In the genomic region with DNA sequence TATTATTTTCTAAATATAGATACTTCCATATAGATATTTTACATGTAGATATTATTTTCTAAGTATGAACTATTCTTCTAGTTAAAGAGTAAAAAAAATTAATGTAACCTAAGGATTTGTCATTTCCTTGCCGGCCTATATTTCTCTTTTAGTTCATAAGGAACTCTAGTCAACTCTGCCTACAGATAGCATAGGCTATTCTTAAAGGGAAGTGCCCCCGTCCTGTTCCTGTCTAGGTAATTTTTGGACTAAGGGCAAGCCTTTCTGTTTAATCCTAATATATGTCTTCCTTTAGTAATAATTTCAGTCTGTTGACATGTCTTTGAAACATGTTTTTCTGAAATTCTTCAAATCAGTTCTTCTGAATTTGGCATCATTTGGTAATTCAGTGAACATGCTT, we compare ENCODE assay signal across 25 cellular contexts.
A peak's percentile ranks its signal among the peaks of the same experiment; 100 is the strongest.
DNase-seq lines count a peak whose midpoint lies in the region; ATAC-seq, FAIRE-seq and TF ChIP-seq lines count a peak whose summit lies in the region.
"Had no signal": no experiment of that assay in that cellular context is flagged by ENCODE, and none has a peak within 500 bp of the region (broad histone marks: within the 10 kb centered on the region; RNA-seq: fewer than 3 reads in every experiment).

No MANE protein-coding gene starts in this region.

- BruUV-seq in GM12878 (replicated peaks; lab: Mats Ljungman, UMichigan) (no TSS peak), mammary epithelial cell (replicated peaks; lab: Mats Ljungman, UMichigan) (no TSS peak)

- H3K27me3 ChIP-seq in MM.1S (replicated peaks; ENCODE audit: insufficient read depth, low read length) (no peaks in the 10 kb centered on the region), GM12878 (replicated peaks in 1 of 2; ENCODE audit: control insufficient read depth in 2 of 2, insufficient read depth in 2 of 2, low read length in 1 of 2) (no peaks in the 10 kb centered on the region), neutrophil (no peaks in the 10 kb centered on the region), mammary epithelial cell (ENCODE audit: insufficient read depth, low read length) (no peaks in the 10 kb centered on the region)
- H3K27me3 ChIP-seq: BE2C, BLaER1 had no signal

- FAIRE-seq in GM12878 (lab: Jason Lieb, UNC) (no peak), HTR-8/SVneo (lab: Jason Lieb, UNC) (no peak)
- FAIRE-seq: A549, GM18507 had no signal

- dilution Hi-C loops in mammary epithelial cell (cut with HindIII; ENCODE audit: low sequenced_read_pairs), result no loop called here

- RAD21 ChIA-PET in GM12878 (lab: Charles Lee; ENCODE audit: unreplicated experiment), result no interaction called here

- H3K4me3 ChIP-seq in GM12865 (ENCODE audit: low read depth, low read length) (no peak overlapping the region), MM.1S (ENCODE audit: low read length) (no peak overlapping the region), GM12878 (no peak overlapping the region), neutrophil (ENCODE audit: low read depth in 1 of 2, low read length in 1 of 2) (no peak overlapping the region), mammary epithelial cell (replicated peaks in 1 of 3; ENCODE audit: insufficient read depth in 1 of 3, low read depth in 2 of 3, low read length in 3 of 3) (no peak overlapping the region)
- H3K4me3 ChIP-seq: A549, BLaER1 had no signal

- peaks cover 38% of the 10 kb centered on the region for H3F3A ChIP-seq in MM.1S (ENCODE audit: insufficient read depth, low read length)

- TF ChIP-seq EP300 in GM12878 (IDR thresholded peaks at IDR 0.05; ENCODE audit: borderline replicate concordance in 1 of 2, control insufficient read depth in 1 of 2, low read depth in 2 of 2, low read length in 2 of 2), result no peak

- no peak for TF ChIP-seq RAD21 in GM12878 (IDR thresholded peaks at IDR 0.05; ENCODE audit: insufficient read depth, low read depth, low read length)

- H3K4me1 ChIP-seq in MM.1S (ENCODE audit: low read length) (peaks cover 44% of the 10 kb centered on the region), GM12878 (ENCODE audit: control insufficient read depth, insufficient read depth, low read length) (peaks cover 24% of the 10 kb centered on the region), neutrophil (ENCODE audit: control insufficient read depth in 1 of 2, insufficient read depth in 1 of 2, low read depth in 1 of 2, low read length in 1 of 2) (peaks cover 42 to 70% of the 10 kb centered on the region in 2 experiments), mammary epithelial cell (ENCODE audit: insufficient read depth, low read length) (peaks cover 4% of the 10 kb centered on the region)
- H3K4me1 ChIP-seq: BE2C, BLaER1 had no signal

- H4K20me1 ChIP-seq in MM.1S (ENCODE audit: insufficient read depth, low read length) (no peaks in the 10 kb centered on the region), GM12878 (ENCODE audit: control insufficient read depth, insufficient read depth) (no peaks in the 10 kb centered on the region), mammary epithelial cell (ENCODE audit: insufficient read depth, low read length) (no peaks in the 10 kb centered on the region)
- H4K20me1 ChIP-seq: BLaER1 had no signal

- ATAC-seq in GM12878 (peak; percentile 59), GM18498 (IDR thresholded peaks at IDR 0.05; ENCODE audit: unreplicated experiment) (no peak)
- ATAC-seq: A549 had no signal

- no peak overlapping the region for H2AFZ ChIP-seq in MM.1S (ENCODE audit: low read length)
- H2AFZ ChIP-seq in GM12878 (ENCODE audit: control insufficient read depth, low read depth, low read length), result no peak overlapping the region
- no peak overlapping the region for H2AFZ ChIP-seq in mammary epithelial cell (ENCODE audit: low read depth, low read length)

- H3K4me2 ChIP-seq in MM.1S (ENCODE audit: low read depth, low read length) (no peak overlapping the region), GM12878 (ENCODE audit: control insufficient read depth, insufficient read depth) (no peak overlapping the region), mammary epithelial cell (ENCODE audit: insufficient read depth, low read depth, low read length) (no peak overlapping the region)
- H3K4me2 ChIP-seq: A549, BLaER1 had no signal

- H3K36me3 ChIP-seq in MM.1S (replicated peaks; ENCODE audit: insufficient read depth, low read length), result no peaks in the 10 kb centered on the region
- no peaks in the 10 kb centered on the region for H3K36me3 ChIP-seq in GM12878 (ENCODE audit: control insufficient read depth in 2 of 2, insufficient read depth in 2 of 2, low read length in 1 of 2)
- H3K36me3 ChIP-seq in neutrophil, result no peaks in the 10 kb centered on the region
- H3K36me3 ChIP-seq in mammary epithelial cell (ENCODE audit: insufficient read depth, low read length), result no peaks in the 10 kb centered on the region
- H3K36me3 ChIP-seq: BE2C, BLaER1 had no signal

- POLR2A ChIA-PET in GM12878 (lab: Charles Lee), result no interaction called here

- TF ChIP-seq POLR2A in GM12878 (IDR thresholded peaks at IDR 0.05; ENCODE audit: low read depth, low read length), result no peak

- in situ Hi-C loops in GM12878 (cut with MboI) (no loop called here), mammary epithelial cell (cut with MboI; ENCODE audit: low sequenced_read_pairs in 2 of 2) (loop anchor here in 1 of 2 donors (5.0 kb wide), 1 partner anchor 149 kb away; no protein-coding TSS in a partner anchor)

- no peaks in the 10 kb centered on the region for H3K9me3 ChIP-seq in MM.1S (replicated peaks; ENCODE audit: insufficient read depth, low read length)
- peaks cover 3% of the 10 kb centered on the region; the same call in 1 of the 3 replicates for H3K9me3 ChIP-seq in GM12878 (replicated peaks; ENCODE audit: control insufficient read depth, insufficient read depth, low read length)
- no peaks in the 10 kb centered on the region for H3K9me3 ChIP-seq in neutrophil
- peaks cover 3% of the 10 kb centered on the region for H3K9me3 ChIP-seq in mammary epithelial cell (replicated peaks; ENCODE audit: insufficient read depth, low read length)
- H3K9me3 ChIP-seq: A549, BE2C had no signal

- SMC1A ChIA-PET in GM12878 (lab: Charles Lee; ENCODE audit: uncharacterized antibody, unreplicated experiment), result interaction anchor here (0.5 kb wide), 1 partner anchor 144 kb away, joined by 3 read pairs; no protein-coding TSS in a partner anchor

- H3K9ac ChIP-seq in MM.1S (ENCODE audit: low read length), result no peak overlapping the region
- H3K9ac ChIP-seq in GM12878 (ENCODE audit: control insufficient read depth, insufficient read depth, low read length), result no peak overlapping the region
- no peak overlapping the region for H3K9ac ChIP-seq in mammary epithelial cell (ENCODE audit: insufficient read depth, low read length)
- H3K9ac ChIP-seq: BLaER1 had no signal

- WGBS in GM12878 (ENCODE audit: insufficient coverage, insufficient replicate concordance, low lambda C conversion rate, missing lambda C conversion rate), result 51% methylated on average over 2 of the region's 2 CpGs
- WGBS in mammary epithelial cell (ENCODE audit: low coverage, missing lambda C conversion rate), result 94% methylated on average over 2 of the region's 2 CpGs

- TF ChIP-seq CTCF in GM12865 (IDR thresholded peaks at IDR 0.05; ENCODE audit: insufficient read depth, low read depth, low read length, missing control alignments) (no peak), MM.1S (IDR thresholded peaks at IDR 0.05; ENCODE audit: low read length) (no peak), GM12878 (IDR thresholded peaks at IDR 0.05 in 2 of 3, conservative IDR thresholded peaks at IDR 0.05 in 1 of 3; ENCODE audit: control insufficient read depth in 2 of 3, extremely low read depth in 1 of 3, insufficient read depth in 1 of 3, low read depth in 3 of 3, low read length in 3 of 3) (no peak), neutrophil (IDR thresholded peaks at IDR 0.05) (no peak), mammary epithelial cell (conservative IDR thresholded peaks at IDR 0.05 in 1 of 2, IDR thresholded peaks at IDR 0.05 in 1 of 2; ENCODE audit: extremely low read depth in 1 of 2, insufficient read depth in 1 of 2, low read depth in 1 of 2, low read length in 2 of 2) (no peak)

- CTCF ChIA-PET in GM12878 (lab: Yijun Ruan, JAX), result interaction anchor here (1.0 kb wide), 1 partner anchor 203 kb away, joined by 3 read pairs; no protein-coding TSS in a partner anchor
- CTCF ChIA-PET in mammary epithelial cell (lab: Charles Lee; ENCODE audit: low non-redundant PET), result no interaction called here

- peak; percentile 28 for DNase-seq in GM12865 (ENCODE audit: low read depth)
- no peak for DNase-seq in MM.1S
- DNase-seq in GM12878 (ENCODE audit: low read depth, low spot score), result no peak
- no peak for DNase-seq in HTR-8/SVneo (ENCODE audit: insufficient read length, low spot score)
- no peak for DNase-seq in mammary epithelial cell
- DNase-seq: ACHN; BE2C; C1 segment of cervical spinal cord; CD4-positive, alpha-beta memory T cell; CD4-positive, CD25-positive, alpha-beta regulatory T cell; CD8-positive, alpha-beta memory T cell; COR-L47; DMS 273 treated with DMSO at 0.1 percent for 48 hours; DMS153; DMS53; DMS79; DND-41; EL; GDM1 had no signal

- H3K27ac ChIP-seq in MM.1S (ENCODE audit: low read length) (peak overlapping the region; percentile 87; the same call in 1 of the 2 replicates), GM12878 (ENCODE audit: control insufficient read depth, insufficient read depth) (no peak overlapping the region), neutrophil (peak overlapping the region; percentile 79), mammary epithelial cell (ENCODE audit: insufficient read depth, low read depth, low read length) (no peak overlapping the region)
- H3K27ac ChIP-seq: 22Rv1, A549, BLaER1 had no signal

- intact Hi-C loops in GM12878 (cut with micrococcal nuclease; ENCODE audit: unreplicated experiment), result no loop called here
- intact Hi-C loops in mammary epithelial cell (cut with micrococcal nuclease), result no loop called here

- H3K9me2 ChIP-seq in MM.1S (replicated peaks; ENCODE audit: insufficient read depth, low read length), result no peaks in the 10 kb centered on the region

- no peaks in the 10 kb centered on the region for H3K79me2 ChIP-seq in MM.1S (ENCODE audit: low read length)
- no peaks in the 10 kb centered on the region for H3K79me2 ChIP-seq in GM12878 (ENCODE audit: control insufficient read depth, insufficient read depth, low read length)
- no peaks in the 10 kb centered on the region for H3K79me2 ChIP-seq in mammary epithelial cell (ENCODE audit: insufficient read depth, low read length)

TF ChIP-seq in GM12878, 131 proteins besides CTCF, POLR2A, EP300 and RAD21 (continues in another document):
- TF ChIP-seq ZZZ3 (IDR thresholded peaks at IDR 0.05; ENCODE audit: control insufficient read depth, insufficient read length, low read depth) (no peak), ZSCAN29 (IDR thresholded peaks at IDR 0.05) (no peak), SPI1 (IDR thresholded peaks at IDR 0.05; ENCODE audit: borderline replicate concordance, insufficient read depth, low read depth, low read length) (peak; percentile 82), LARP7 (IDR thresholded peaks at IDR 0.05) (no peak)

Comparison
In these comparisons a context has a peak if more than half of its experiments do, and no peak if none do; other contexts are left out.
1. H3K27ac ChIP-seq: peak in MM.1S (single experiment) and neutrophil (single experiment); none in GM12878 (single experiment) and mammary epithelial cell (single experiment).